8 cellular contexts compared by ENCODE assay signal in the genomic region with DNA sequence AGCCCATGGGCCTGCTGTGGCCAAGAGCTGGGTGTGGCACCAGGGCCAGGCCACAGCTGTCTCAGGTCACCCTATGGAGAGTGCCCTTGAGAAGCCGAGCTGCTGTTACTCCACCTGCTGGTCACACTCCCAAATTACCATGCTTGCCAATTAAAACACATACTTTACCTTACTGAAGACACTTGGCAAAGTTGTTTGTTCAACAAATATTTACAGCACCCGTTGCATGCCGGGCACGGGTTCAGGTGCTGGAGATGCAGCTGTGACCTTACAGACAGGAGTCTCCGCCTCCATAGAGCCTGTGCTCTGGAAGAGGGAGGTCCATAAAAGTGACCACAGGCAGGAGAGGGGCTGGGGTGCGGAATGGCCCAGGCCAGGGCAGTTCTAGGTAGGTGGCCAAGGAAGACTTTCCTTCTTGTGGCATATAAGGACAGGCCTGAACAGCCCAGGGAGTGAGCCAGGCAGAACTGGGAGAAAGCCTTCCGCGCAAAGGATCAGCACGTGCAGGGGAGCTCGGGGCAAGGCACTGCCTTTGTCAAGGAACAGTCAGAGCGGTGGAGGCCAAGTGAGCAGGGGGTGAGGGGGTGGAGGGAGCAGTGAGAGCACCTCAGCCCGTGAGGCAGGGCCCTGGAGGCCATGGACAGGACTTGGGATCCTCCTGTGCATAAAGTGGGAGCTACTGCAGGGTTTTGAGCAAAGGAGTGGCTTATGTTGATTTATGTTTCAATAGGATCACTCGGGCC. TPM values are rescaled to one million over a fixed set of nuclear protein-coding genes. Genes with fewer than 3 reads are reported as not detected.
DNase-seq lines count a peak whose midpoint lies in the region; ATAC-seq and TF ChIP-seq lines count a peak whose summit lies in the region.

No MANE protein-coding gene starts in this region.

- H3K27ac Mint-ChIP-seq in activated T-cell treated with anti-CD3 and anti-CD28 coated beads, Interleukin-2, amount 50 U/mL, for 72 hours = peak overlapping the region; percentile 39

- DNase-seq in G401 (ENCODE audit: low spot score) = peak; percentile 8
- DNase-seq in activated T-cell treated with anti-CD3 and anti-CD28 coated beads, Interleukin-2, amount 50 U/mL, for 72 hours = peak; percentile 43 to 54
- peak; percentile 31 for DNase-seq in glomerular endothelial cell (ENCODE audit: extremely low read depth, low read depth, low spot score)
- no peak for DNase-seq in psoas muscle
- no peak for DNase-seq in posterior vena cava (ENCODE audit: low spot score)

- WGBS in psoas muscle, 3 donors = 78 to 83% (median 82%) methylated on average over 13 of the region's 13 CpGs

- no peaks in the 10 kb centered on the region for H4K20me1 ChIP-seq in OCI-LY3 (ENCODE audit: insufficient read depth, low read length)

- H3K27me3 ChIP-seq in OCI-LY3 (ENCODE audit: low read depth, low read length) (no peaks in the 10 kb centered on the region), psoas muscle (ENCODE audit: insufficient read depth in 3 of 3, low read length in 2 of 3) (no peaks in the 10 kb centered on the region)

- in situ Hi-C loops in G401 (cut with HindIII; ENCODE audit: low sequenced_read_pairs) = no loop called here

- no peaks in the 10 kb centered on the region for H3K36me3 ChIP-seq in OCI-LY3 (replicated peaks; ENCODE audit: low read depth, low read length)
- H3K36me3 ChIP-seq in psoas muscle (ENCODE audit: insufficient read depth in 1 of 2, low read depth in 1 of 2) = peaks cover 9 to 98% of the 10 kb centered on the region in 2 donors

- no peak overlapping the region for H3K27ac ChIP-seq in OCI-LY3 (ENCODE audit: low read length)
- H3K27ac ChIP-seq in psoas muscle = no peak overlapping the region

- H3K4me3 ChIP-seq in OCI-LY3 (ENCODE audit: low read length) = no peak overlapping the region
- no peak overlapping the region for H3K4me3 ChIP-seq in psoas muscle

- no peaks in the 10 kb centered on the region for H3K79me2 ChIP-seq in OCI-LY3 (ENCODE audit: low read length)

- ATAC-seq in HG03432 (IDR thresholded peaks at IDR 0.05; ENCODE audit: unreplicated experiment) = peak; percentile 56
- peak; percentile 73 to 76 for ATAC-seq in activated T-cell treated with anti-CD3 and anti-CD28 coated beads, Interleukin-2, amount 50 U/mL, for 72 hours (replicated peaks in 1 of 2)
- peak; percentile 81 to 91 (median 86) for ATAC-seq in psoas muscle
- ATAC-seq in HG03354 (IDR thresholded peaks at IDR 0.05; ENCODE audit: poor library complexity, severe bottlenecking, unreplicated experiment) = no peak

- H3K36me3 Mint-ChIP-seq in activated T-cell treated with anti-CD3 and anti-CD28 coated beads, Interleukin-2, amount 50 U/mL, for 72 hours (ENCODE audit: insufficient read depth in 2 of 2) = peaks cover 16 to 47% of the 10 kb centered on the region in 2 donors

- H2AFZ ChIP-seq in OCI-LY3 (ENCODE audit: low read depth, low read length) = no peak overlapping the region

- intact Hi-C loops in psoas muscle (cut with DNase I) (no loop called here), posterior vena cava (cut with DNase I) (no loop called here)

- H3K9ac ChIP-seq in OCI-LY3 (ENCODE audit: low read length) = no peak overlapping the region

- H3K27me3 Mint-ChIP-seq in activated T-cell treated with anti-CD3 and anti-CD28 coated beads, Interleukin-2, amount 50 U/mL, for 72 hours (ENCODE audit: low read depth) = no peaks in the 10 kb centered on the region

- no peak overlapping the region for H3K4me3 Mint-ChIP-seq in activated T-cell treated with anti-CD3 and anti-CD28 coated beads, Interleukin-2, amount 50 U/mL, for 72 hours

- H3K9me3 ChIP-seq in OCI-LY3 (ENCODE audit: insufficient read depth, low read length) = no peaks in the 10 kb centered on the region
- H3K9me3 ChIP-seq in psoas muscle = no peaks in the 10 kb centered on the region

- no peaks in the 10 kb centered on the region for H3K4me1 Mint-ChIP-seq in activated T-cell treated with anti-CD3 and anti-CD28 coated beads, Interleukin-2, amount 50 U/mL, for 72 hours (ENCODE audit: low read depth)

- H3K4me1 ChIP-seq in OCI-LY3 (ENCODE audit: low read length) = no peaks in the 10 kb centered on the region
- no peaks in the 10 kb centered on the region for H3K4me1 ChIP-seq in psoas muscle

- no peak overlapping the region for H3K4me2 ChIP-seq in OCI-LY3 (ENCODE audit: low read length)

- no peaks in the 10 kb centered on the region for H3K9me3 Mint-ChIP-seq in activated T-cell treated with anti-CD3 and anti-CD28 coated beads, Interleukin-2, amount 50 U/mL, for 72 hours

- TF ChIP-seq CTCF in OCI-LY3 (IDR thresholded peaks at IDR 0.05; ENCODE audit: low read depth, low read length) (peak; percentile 61), psoas muscle (IDR thresholded peaks at IDR 0.05) (peak; percentile 51)

RNA-seq across cellular contexts. Expression of gene RBM44, which starts 23.6 kb away (rescaled TPM):
- total RNA-seq in G401 (2014; rRNA removed; shearing (Covaris generic)) = 0.10 and 0.25 TPM in 2 replicates
- total RNA-seq in activated T-cell treated with anti-CD3 and anti-CD28 coated beads, Interleukin-2, amount 50 U/mL, for 72 hours = 1 to 10 TPM; 1.9 TPM
- total RNA-seq in glomerular endothelial cell = 0.05 and 0.18 TPM in 2 replicates
- total RNA-seq in psoas muscle = under 1 TPM; 0.17 to 0.58 (median 0.38) TPM
- polyA plus RNA-seq in psoas muscle = under 1 TPM; 0.06 to 0.39 (median 0.14) TPM
- total RNA-seq in posterior vena cava = 1 to 10 TPM in 1 of 2 donors, under 1 TPM in 1; 0.60 to 1.6 TPM

Comparison
In these comparisons a context has a peak if more than half of its experiments do, and no peak if none do; other contexts are left out.
1. DNase-seq: peak in G401 (single experiment), activated T-cell treated with anti-CD3 and anti-CD28 coated beads, Interleukin-2, amount 50 U/mL, for 72 hours (2 of 2) and glomerular endothelial cell (single experiment); none in psoas muscle (0 of 2) and posterior vena cava (single experiment).